8 cellular contexts compared by ENCODE assay signal in genomic region chr11:35163707-35164496, GRCh38. TPM values are rescaled to one million over a fixed set of nuclear protein-coding genes. Genes with fewer than 3 reads are reported as not detected.
DNase-seq lines count a peak whose midpoint lies in the region; ATAC-seq and TF ChIP-seq lines count a peak whose summit lies in the region.

No MANE protein-coding gene starts in this region.

- H3K36me3 Mint-ChIP-seq in CD4-positive, CD25-positive, alpha-beta regulatory T cell: peaks cover 39% of the 10 kb centered on the region
- no peaks in the 10 kb centered on the region for H3K36me3 Mint-ChIP-seq in WTC11

- H3K36me3 ChIP-seq in CD4-positive, CD25-positive, alpha-beta regulatory T cell (ENCODE audit: control insufficient read depth, insufficient read depth, low read length): peaks cover 35% of the 10 kb centered on the region

- peak overlapping the region; percentile 71 to 88 (median 76) for H3K4me3 Mint-ChIP-seq in CD4-positive, CD25-positive, alpha-beta regulatory T cell
- no peak overlapping the region for H3K4me3 Mint-ChIP-seq in WTC11

- POLR2A ChIA-PET in WTC11 (lab: Charles Lee): interaction anchor here (0.8 kb wide), 1 partner anchor 11 kb away, joined by 3 read pairs; no protein-coding TSS in a partner anchor

- CTCF ChIA-PET in WTC11 (lab: Charles Lee): interaction anchor here (0.6 to 1.7 kb wide), 3 partner anchors 17 to 142 kb away, joined by 3 to 6 read pairs (median 3); partner anchors contain the start of gene CD44

- peaks cover 43 to 99% (median 89%) of the 10 kb centered on the region in 4 donors for H3K4me1 Mint-ChIP-seq in CD4-positive, CD25-positive, alpha-beta regulatory T cell
- H3K4me1 Mint-ChIP-seq in WTC11: peaks cover 26% of the 10 kb centered on the region

- no peaks in the 10 kb centered on the region for H3K9me3 ChIP-seq in CD4-positive, CD25-positive, alpha-beta regulatory T cell (ENCODE audit: control insufficient read depth in 2 of 2, low read length in 2 of 2)

- peaks cover 0 to 3% (median 0%) of the 10 kb centered on the region in 7 donors for H3K9me3 Mint-ChIP-seq in CD4-positive, CD25-positive, alpha-beta regulatory T cell
- no peaks in the 10 kb centered on the region for H3K9me3 Mint-ChIP-seq in WTC11

- no peak for ATAC-seq in CD4-positive, CD25-positive, alpha-beta regulatory T cell (ENCODE audit: low read depth in 2 of 2)
- ATAC-seq in GM21528 (IDR thresholded peaks at IDR 0.05; ENCODE audit: low FRiP score, unreplicated experiment) (peak; percentile 35), WTC11 (peak; percentile 67)

- no peaks in the 10 kb centered on the region for H3K27me3 Mint-ChIP-seq in CD4-positive, CD25-positive, alpha-beta regulatory T cell
- no peaks in the 10 kb centered on the region for H3K27me3 Mint-ChIP-seq in WTC11 (ENCODE audit: low read depth)

- H3K27ac Mint-ChIP-seq in CD4-positive, CD25-positive, alpha-beta regulatory T cell: peak overlapping the region; percentile 100
- H3K27ac Mint-ChIP-seq in WTC11: no peak overlapping the region

- H3K4me3 ChIP-seq in CD4-positive, CD25-positive, alpha-beta regulatory T cell (ENCODE audit: low read depth, low read length): peak overlapping the region; percentile 70

- peak overlapping the region; percentile 99 for H3K27ac ChIP-seq in CD4-positive, CD25-positive, alpha-beta regulatory T cell (ENCODE audit: insufficient read depth, low read length, poor library complexity, severe bottlenecking)

- TF ChIP-seq CTCF in WTC11 (IDR thresholded peaks at IDR 0.05): no peak

- peak in 2 of 3 donors; percentile 68 to 81 for DNase-seq in CD4-positive, CD25-positive, alpha-beta regulatory T cell
- no peak for DNase-seq in WTC11 (ENCODE audit: low spot score)
- peak; percentile 52 for DNase-seq in kidney tubule cell (ENCODE audit: low spot score)
- DNase-seq in globus pallidus (ENCODE audit: low spot score): no peak
- DNase-seq in middle frontal gyrus (ENCODE audit: extremely low spot score, low spot score): no peak
- no peak for DNase-seq in effector CD4-positive, alpha-beta T cell
- no peak for DNase-seq in T1000 (lab: John Stamatoyannopoulos, UW)

- H3K4me1 ChIP-seq in CD4-positive, CD25-positive, alpha-beta regulatory T cell (ENCODE audit: control insufficient read depth, insufficient read depth, low read length, poor library complexity, severe bottlenecking): peaks cover 97% of the 10 kb centered on the region

- H3K27me3 ChIP-seq in CD4-positive, CD25-positive, alpha-beta regulatory T cell (ENCODE audit: control insufficient read depth, insufficient read depth, low read length): no peaks in the 10 kb centered on the region

TF ChIP-seq in WTC11, 78 proteins besides CTCF, POLR2A, EP300 and RAD21:
- TF ChIP-seq ATF2 (CRISPR knock-in tag; IDR thresholded peaks at IDR 0.05; ENCODE audit: borderline replicate concordance, low read depth): no peak
- no peak for TF ChIP-seq ZNF219 (CRISPR knock-in tag; IDR thresholded peaks at IDR 0.05; ENCODE audit: borderline replicate concordance)
- TF ChIP-seq NR1H2 (CRISPR knock-in tag; IDR thresholded peaks at IDR 0.05): no peak
- TF ChIP-seq, protein P1, sequence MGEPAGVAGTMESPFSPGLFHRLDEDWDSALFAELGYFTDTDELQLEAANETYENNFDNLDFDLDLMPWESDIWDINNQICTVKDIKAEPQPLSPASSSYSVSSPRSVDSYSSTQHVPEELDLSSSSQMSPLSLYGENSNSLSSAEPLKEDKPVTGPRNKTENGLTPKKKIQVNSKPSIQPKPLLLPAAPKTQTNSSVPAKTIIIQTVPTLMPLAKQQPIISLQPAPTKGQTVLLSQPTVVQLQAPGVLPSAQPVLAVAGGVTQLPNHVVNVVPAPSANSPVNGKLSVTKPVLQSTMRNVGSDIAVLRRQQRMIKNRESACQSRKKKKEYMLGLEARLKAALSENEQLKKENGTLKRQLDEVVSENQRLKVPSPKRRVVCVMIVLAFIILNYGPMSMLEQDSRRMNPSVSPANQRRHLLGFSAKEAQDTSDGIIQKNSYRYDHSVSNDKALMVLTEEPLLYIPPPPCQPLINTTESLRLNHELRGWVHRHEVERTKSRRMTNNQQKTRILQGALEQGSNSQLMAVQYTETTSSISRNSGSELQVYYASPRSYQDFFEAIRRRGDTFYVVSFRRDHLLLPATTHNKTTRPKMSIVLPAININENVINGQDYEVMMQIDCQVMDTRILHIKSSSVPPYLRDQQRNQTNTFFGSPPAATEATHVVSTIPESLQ (CRISPR knock-in tag; IDR thresholded peaks at IDR 0.05): no peak
- no peak for TF ChIP-seq KAT7 (CRISPR knock-in tag; IDR thresholded peaks at IDR 0.05; ENCODE audit: borderline replicate concordance)
- no peak for TF ChIP-seq CREB1 (CRISPR knock-in tag; IDR thresholded peaks at IDR 0.05)
- TF ChIP-seq NFYB (CRISPR knock-in tag; conservative IDR thresholded peaks at IDR 0.05; ENCODE audit: low read depth): no peak
- TF ChIP-seq ZNF232 (CRISPR knock-in tag; IDR thresholded peaks at IDR 0.05): no peak
- TF ChIP-seq HMGXB4 (CRISPR knock-in tag; IDR thresholded peaks at IDR 0.05): no peak
- TF ChIP-seq ESRRA (CRISPR knock-in tag; IDR thresholded peaks at IDR 0.05; ENCODE audit: borderline replicate concordance): no peak
- TF ChIP-seq HMGA2 (CRISPR knock-in tag; IDR thresholded peaks at IDR 0.05): no peak
- TF ChIP-seq NR3C1 (CRISPR knock-in tag; conservative IDR thresholded peaks at IDR 0.05; ENCODE audit: low read depth): no peak
- TF ChIP-seq ZNF317 (CRISPR knock-in tag; IDR thresholded peaks at IDR 0.05; ENCODE audit: borderline replicate concordance, low read depth): no peak
- TF ChIP-seq TEAD1 (CRISPR knock-in tag; IDR thresholded peaks at IDR 0.05): no peak

RNA-seq across cellular contexts. Expression of gene CD44, which starts 24.9 kb away (rescaled TPM):
- 1,181 TPM for total RNA-seq in CD4-positive, CD25-positive, alpha-beta regulatory T cell
- 100 to 1,000 TPM; 441 to 539 (median 477) TPM for polyA plus RNA-seq in CD4-positive, CD25-positive, alpha-beta regulatory T cell
- 9.6 to 12.0 TPM (median 10.3 TPM) in 3 replicates for total RNA-seq in WTC11 (2021)

Comparison
In these comparisons a context has a peak if more than half of its experiments do, and no peak if none do; other contexts are left out.
1. ATAC-seq: peak in GM21528 (single experiment) and WTC11 (single experiment); none in CD4-positive, CD25-positive, alpha-beta regulatory T cell (0 of 2).
2. DNase-seq: peak in CD4-positive, CD25-positive, alpha-beta regulatory T cell (2 of 3) and kidney tubule cell (single experiment); none in WTC11 (single experiment), globus pallidus (single experiment), middle frontal gyrus (single experiment), effector CD4-positive, alpha-beta T cell (single experiment) and T1000 (single experiment).
3. RNA of gene CD44, which starts 24.9 kb away (total RNA-seq): 1,181 TPM in CD4-positive, CD25-positive, alpha-beta regulatory T cell (single experiment); 9.6 to 12.0 TPM in WTC11; every median in the first group is over 10 times any median in the second.